1 cellular context compared by ENCODE assay signal in genomic region chr4:108270466-108271450, GRCh38.
TF ChIP-seq lines count a peak whose summit lies in the region.

No MANE protein-coding gene starts in this region.

TF ChIP-seq in H1, 55 proteins besides CTCF, POLR2A, EP300 and RAD21 (continued from another document):
- TF ChIP-seq RFX5 (IDR thresholded peaks at IDR 0.05; ENCODE audit: borderline replicate concordance, low read depth, low read length) (no peak), MAFK (IDR thresholded peaks at IDR 0.05; ENCODE audit: low read depth, low read length) (no peak), TEAD4 (IDR thresholded peaks at IDR 0.05; ENCODE audit: low read depth, low read length) (no peak)
